In genomic region chr10:75358835-75359421, GRCh38 we compare ENCODE assay signal across 9 cellular contexts. TPM values are rescaled to one million over a fixed set of nuclear protein-coding genes. Genes with fewer than 3 reads are reported as not detected.
DNase-seq lines count a peak whose midpoint lies in the region; ATAC-seq and TF ChIP-seq lines count a peak whose summit lies in the region.
"Had no signal": no experiment of that assay in that cellular context is flagged by ENCODE, and none has a peak within 500 bp of the region (broad histone marks: within the 10 kb centered on the region; RNA-seq: fewer than 3 reads in every experiment).

No MANE protein-coding gene starts in this region.

- DNase-seq in AG09319 (ENCODE audit: extremely low read depth, low read depth) = peak; percentile 18
- peak; percentile 87 for DNase-seq in M059J (ENCODE audit: low read depth)
- peak; percentile 44 for DNase-seq in amniotic stem cell (lab: John Stamatoyannopoulos, UW)
- no peak for DNase-seq in left colon
- no peak for DNase-seq in SHP77 (lab: John Stamatoyannopoulos, UW)
- no peak for DNase-seq in NCI-H446 treated with DMSO at 0.1 percent for 48 hours (lab: John Stamatoyannopoulos, UW)
- DNase-seq: activated gamma-delta T cell had no signal

- no peak for TF ChIP-seq CTCF in AG09319 (IDR thresholded peaks at IDR 0.05; ENCODE audit: low read depth, low read length)

- intact Hi-C loops in left colon (cut with DNase I, micrococcal nuclease) = no loop called here

- ATAC-seq in left colon (peak; percentile 14), GM19324 (IDR thresholded peaks at IDR 0.05; ENCODE audit: low FRiP score, unreplicated experiment) (no peak), GM21825 (IDR thresholded peaks at IDR 0.05; ENCODE audit: unreplicated experiment) (no peak)

RNA-seq across cellular contexts. Expression of gene ZNF503, which starts 42.6 kb away (rescaled TPM):
- 9.1 and 13.8 TPM in 2 replicates for total RNA-seq in M059J (2014; rRNA removed; shearing (Covaris generic))
- 1 to 10 TPM; 3.8 to 9.9 TPM for total RNA-seq in left colon

Comparison
In these comparisons a context has a peak if more than half of its experiments do, and no peak if none do; other contexts are left out.
1. DNase-seq: peak in AG09319 (single experiment), M059J (single experiment) and amniotic stem cell (single experiment); none in left colon (0 of 2), SHP77 (0 of 2) and NCI-H446 treated with DMSO at 0.1 percent for 48 hours (single experiment).